In genomic region chr21:42145569-42146250, GRCh38 we compare ENCODE assay signal across 8 cellular contexts.
A peak's percentile ranks its signal among the peaks of the same experiment; 100 is the strongest.
DNase-seq lines count a peak whose midpoint lies in the region; ATAC-seq and TF ChIP-seq lines count a peak whose summit lies in the region.

No MANE protein-coding gene starts in this region.

- CTCF ChIA-PET in AG04449 (lab: Yijun Ruan, JAX): interaction anchor here (0.7 to 7.0 kb wide), 26 partner anchors 9 to 861 kb away, joined by 3 to 96 read pairs (median 4); no protein-coding TSS in a partner anchor

- no peaks in the 10 kb centered on the region for H4K20me1 ChIP-seq in GM23248 (ENCODE audit: insufficient read depth)

- H3K9me3 ChIP-seq in GM23248 (ENCODE audit: low read depth): no peaks in the 10 kb centered on the region

- DNase-seq in AG04449 (ENCODE audit: low read depth, low spot score): no peak
- DNase-seq in GM23248: peak; percentile 72
- peak; percentile 75 for DNase-seq in NCI-H345 (lab: John Stamatoyannopoulos, UW)
- peak; percentile 39 to 52 for DNase-seq in activated CD4-positive, alpha-beta T cell treated with anti-CD3 and anti-CD28 coated beads for 24 hours (ENCODE audit: low read depth in 2 of 2)
- DNase-seq in chondrocyte (ENCODE audit: low spot score): no peak
- peak; percentile 53 for DNase-seq in kidney tubule cell (ENCODE audit: low spot score)
- peak; percentile 37 for DNase-seq in stimulated activated CD4-positive, alpha-beta T cell treated with anti-CD3 and anti-CD28 coated beads, Interleukin-2, amount 100 ng/mL, for 4 hours (ENCODE audit: low read depth)

- H3F3A ChIP-seq in GM23248 (ENCODE audit: insufficient read depth): no peaks in the 10 kb centered on the region

- no peak for ATAC-seq in GM21381 (IDR thresholded peaks at IDR 0.05; ENCODE audit: unreplicated experiment)

- no peak overlapping the region for H3K27ac ChIP-seq in GM23248

- no peaks in the 10 kb centered on the region for H3K36me3 Mint-ChIP-seq in chondrocyte (ENCODE audit: low read depth)

- no peak overlapping the region for H3K4me2 ChIP-seq in GM23248 (ENCODE audit: unreplicated experiment)

- H3K79me2 ChIP-seq in GM23248 (ENCODE audit: insufficient read depth): no peaks in the 10 kb centered on the region

- H3K4me3 Mint-ChIP-seq in chondrocyte (ENCODE audit: unreplicated experiment): no peak overlapping the region

- POLR2A ChIA-PET in AG04449 (lab: Yijun Ruan, JAX): no interaction called here

- H3K4me1 Mint-ChIP-seq in chondrocyte (ENCODE audit: low read depth): peaks cover 2% of the 10 kb centered on the region

- peak; percentile 87 for TF ChIP-seq CTCF in AG04449 (IDR thresholded peaks at IDR 0.05; ENCODE audit: insufficient read depth, low read length, missing control alignments)
- TF ChIP-seq CTCF in chondrocyte (IDR thresholded peaks at IDR 0.05): peak; percentile 92

- H3K4me3 ChIP-seq in AG04449 (ENCODE audit: low read depth, low read length) (no peak overlapping the region), GM23248 (no peak overlapping the region)

- H2AFZ ChIP-seq in GM23248: no peak overlapping the region

- no peak overlapping the region for H3K27ac Mint-ChIP-seq in chondrocyte (ENCODE audit: unreplicated experiment)

- H3K9me2 ChIP-seq in GM23248 (ENCODE audit: insufficient read depth): no peaks in the 10 kb centered on the region

- no peaks in the 10 kb centered on the region for H3K4me1 ChIP-seq in GM23248 (ENCODE audit: insufficient read depth)

- no peaks in the 10 kb centered on the region for H3K36me3 ChIP-seq in GM23248 (ENCODE audit: low read depth)

- H3K9ac ChIP-seq in GM23248: no peak overlapping the region

- no peaks in the 10 kb centered on the region for H3K9me3 Mint-ChIP-seq in chondrocyte (ENCODE audit: low read depth)

- H3K27me3 Mint-ChIP-seq in chondrocyte (ENCODE audit: low read depth): peaks cover 15% of the 10 kb centered on the region

- in situ Hi-C loops in GM23248 (cut with MboI): no loop called here

- H3K27me3 ChIP-seq in GM23248 (replicated peaks; ENCODE audit: insufficient read depth): peaks cover 7% of the 10 kb centered on the region

- 18% methylated on average over 14 of the region's 14 CpGs for WGBS in GM23248 (ENCODE audit: low coverage in 1 of 2, low lambda C conversion rate in 2 of 2, missing lambda C conversion rate in 2 of 2), 2 experiments

Comparison
In these comparisons a context has a peak if more than half of its experiments do, and no peak if none do; other contexts are left out.
1. DNase-seq: peak in GM23248 (single experiment), NCI-H345 (single experiment), activated CD4-positive, alpha-beta T cell treated with anti-CD3 and anti-CD28 coated beads for 24 hours (2 of 2), kidney tubule cell (single experiment) and stimulated activated CD4-positive, alpha-beta T cell treated with anti-CD3 and anti-CD28 coated beads, Interleukin-2, amount 100 ng/mL, for 4 hours (single experiment); none in AG04449 (single experiment) and chondrocyte (single experiment).